8 cellular contexts compared by ENCODE assay signal in genomic region chr2:98269274-98269673, GRCh38.
A peak's percentile ranks its signal among the peaks of the same experiment; 100 is the strongest.
DNase-seq lines count a peak whose midpoint lies in the region; ATAC-seq and TF ChIP-seq lines count a peak whose summit lies in the region.

No MANE protein-coding gene starts in this region.

- TF ChIP-seq EP300 in neural cell (conservative IDR thresholded peaks at IDR 0.05; ENCODE audit: poor library complexity, severe bottlenecking): no peak

- H3K79me2 ChIP-seq in neural cell (replicated peaks; ENCODE audit: insufficient read depth, low read length): no peaks in the 10 kb centered on the region

- H4K20me1 ChIP-seq in neural cell (ENCODE audit: insufficient read depth): no peaks in the 10 kb centered on the region

- ATAC-seq in GM21717 (IDR thresholded peaks at IDR 0.05; ENCODE audit: unreplicated experiment) (no peak), GM21723 (IDR thresholded peaks at IDR 0.05; ENCODE audit: unreplicated experiment) (no peak), HG03196 (IDR thresholded peaks at IDR 0.05; ENCODE audit: unreplicated experiment) (no peak)

- H3K9ac ChIP-seq in neural cell (ENCODE audit: low read length): no peak overlapping the region

- H3K36me3 ChIP-seq in neural cell (ENCODE audit: insufficient read depth, low read length): no peaks in the 10 kb centered on the region

- DNase-seq in COLO829 (ENCODE audit: low spot score): peak; percentile 42
- DNase-seq in H4 (ENCODE audit: low spot score): peak; percentile 36
- peak; percentile 77 for DNase-seq in OCI-M1 (lab: John Stamatoyannopoulos, UW)
- peak; percentile 69 for DNase-seq in epithelial cell of esophagus (ENCODE audit: low read depth)

- H3F3A ChIP-seq in neural cell (ENCODE audit: insufficient read depth, low read length, poor library complexity, severe bottlenecking): no peaks in the 10 kb centered on the region

- TF ChIP-seq CTCF in epithelial cell of esophagus (IDR thresholded peaks at IDR 0.05; ENCODE audit: insufficient read depth, low read depth, low read length, missing control alignments) (peak; percentile 85), neural cell (IDR thresholded peaks at IDR 0.05; ENCODE audit: poor library complexity, severe bottlenecking) (peak; percentile 37)

- peak; percentile 33 for TF ChIP-seq RAD21 in neural cell (conservative IDR thresholded peaks at IDR 0.05)

- H3K9me2 ChIP-seq in neural cell (ENCODE audit: insufficient read depth, low read length): no peaks in the 10 kb centered on the region

- no peaks in the 10 kb centered on the region for H3K9me3 ChIP-seq in neural cell (ENCODE audit: low read length)

- no peak overlapping the region for H3K27ac ChIP-seq in neural cell (ENCODE audit: low read length)

- no peaks in the 10 kb centered on the region for H3K27me3 ChIP-seq in neural cell (ENCODE audit: insufficient read depth, low read depth, low read length)

- no peak overlapping the region for H2AFZ ChIP-seq in neural cell (ENCODE audit: low read depth, low read length)

- no peak overlapping the region for H3K4me3 ChIP-seq in epithelial cell of esophagus (ENCODE audit: low read length)
- H3K4me3 ChIP-seq in neural cell (ENCODE audit: low read length): no peak overlapping the region

- no peak overlapping the region for H3K4me2 ChIP-seq in neural cell (ENCODE audit: low read length)

TF ChIP-seq in neural cell, 6 proteins besides CTCF, POLR2A, EP300 and RAD21:
- TF ChIP-seq MXI1 (conservative IDR thresholded peaks at IDR 0.05; ENCODE audit: poor library complexity, severe bottlenecking) (no peak), EZH2 (IDR thresholded peaks at IDR 0.05; ENCODE audit: borderline replicate concordance, insufficient read depth, low read length, poor library complexity, severe bottlenecking) (no peak), SMC3 (conservative IDR thresholded peaks at IDR 0.05; ENCODE audit: poor library complexity) (peak; percentile 28), TAF1 (IDR thresholded peaks at IDR 0.05; ENCODE audit: low read depth) (no peak), POLR2AphosphoS5 (IDR thresholded peaks at IDR 0.05) (no peak), REST (IDR thresholded peaks at IDR 0.05; ENCODE audit: borderline replicate concordance) (no peak)
